In the genomic region with DNA sequence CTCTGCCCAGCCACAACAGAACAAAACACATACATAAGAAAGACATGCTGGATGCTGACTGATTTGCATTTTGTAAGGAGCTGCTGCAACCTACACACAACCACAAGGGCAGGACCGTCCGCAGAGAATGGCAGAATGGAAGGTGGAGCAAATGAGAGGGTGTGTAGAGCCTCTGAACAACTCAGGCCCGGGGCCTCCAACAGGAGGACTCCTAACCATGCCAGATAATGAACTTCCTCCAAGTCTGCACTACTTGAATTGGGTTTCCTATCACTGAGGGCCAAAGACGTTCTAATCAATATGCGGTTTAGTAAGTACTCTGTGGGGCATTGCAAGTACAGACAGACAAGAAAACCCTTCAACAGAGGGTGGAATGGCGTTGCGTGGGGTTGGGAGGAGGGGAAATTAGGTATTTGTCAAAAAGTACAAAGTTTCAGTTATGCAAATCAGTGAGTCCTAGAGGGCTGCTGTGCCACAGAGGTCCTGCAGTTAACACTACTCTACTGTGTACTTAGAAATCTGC, we compare ENCODE assay signal across 1 cellular context.
TF ChIP-seq lines count a peak whose summit lies in the region.

No MANE protein-coding gene starts in this region.

TF ChIP-seq in GM12878, 131 proteins besides CTCF, POLR2A, EP300 and RAD21 (continued from another document and continues in another):
- TF ChIP-seq TCF7 (IDR thresholded peaks at IDR 0.05; ENCODE audit: borderline replicate concordance) (0 out of 2 replicates have a peak, but pooled peaks have one; percentile 32), SPI1 (IDR thresholded peaks at IDR 0.05; ENCODE audit: borderline replicate concordance, insufficient read depth, low read depth, low read length) (no peak), NFYA (IDR thresholded peaks at IDR 0.05; ENCODE audit: borderline replicate concordance, low read depth, low read length) (no peak), PAX8 (IDR thresholded peaks at IDR 0.05) (no peak), HCFC1 (IDR thresholded peaks at IDR 0.05; ENCODE audit: low read length) (no peak), ZBTB33 (IDR thresholded peaks at IDR 0.05) (no peak), CBX5 (IDR thresholded peaks at IDR 0.05; ENCODE audit: low read depth) (no peak), CHD2 (IDR thresholded peaks at IDR 0.05; ENCODE audit: borderline replicate concordance, low read depth, low read length) (peak; percentile 65; the same call in 1 of the 2 replicates), NFIC (IDR thresholded peaks at IDR 0.05; ENCODE audit: low read depth, low read length) (peak; percentile 51), JUND (IDR thresholded peaks at IDR 0.05; ENCODE audit: low read depth, low read length) (no peak), FOXK2 (IDR thresholded peaks at IDR 0.05) (no peak), ESRRA (IDR thresholded peaks at IDR 0.05; ENCODE audit: low read length) (no peak), SUZ12 (IDR thresholded peaks at IDR 0.05; ENCODE audit: unreplicated experiment) (no peak), BCL11A (IDR thresholded peaks at IDR 0.05; ENCODE audit: low read depth, low read length) (no peak), ZBTB4 (CRISPR knock-in tag; IDR thresholded peaks at IDR 0.05) (no peak), HDAC2 (IDR thresholded peaks at IDR 0.05) (no peak), MLLT1 (IDR thresholded peaks at IDR 0.05) (peak; percentile 70), PAX5 (IDR thresholded peaks at IDR 0.05; ENCODE audit: borderline replicate concordance, low read depth, low read length) (0 out of 2 replicates have a peak, but pooled peaks have one; percentile 31), IKZF2 (IDR thresholded peaks at IDR 0.05) (peak; percentile 84 to 85), CBX3 (IDR thresholded peaks at IDR 0.05; ENCODE audit: borderline replicate concordance, low read depth) (no peak), HDGF (IDR thresholded peaks at IDR 0.05) (peak; percentile 44; the same call in 1 of the 2 replicates), SMAD5 (IDR thresholded peaks at IDR 0.05; ENCODE audit: low read depth) (no peak; the same call in 1 of the 2 replicates), NR2F1 (conservative IDR thresholded peaks at IDR 0.05) (peak; percentile 67), CHD4 (IDR thresholded peaks at IDR 0.05) (no peak), HDAC6 (IDR thresholded peaks at IDR 0.05; ENCODE audit: unreplicated experiment) (no peak), SP1 (IDR thresholded peaks at IDR 0.05; ENCODE audit: low read depth, low read length) (no peak), CREB1 (IDR thresholded peaks at IDR 0.05; ENCODE audit: low read depth) (0 out of 2 replicates have a peak, but pooled peaks have one; percentile 8), KLF5 (IDR thresholded peaks at IDR 0.05; ENCODE audit: partially characterized antibody) (peak; percentile 32), E2F8 (IDR thresholded peaks at IDR 0.05; ENCODE audit: low read depth, partially characterized antibody) (no peak), ZNF207 (IDR thresholded peaks at IDR 0.05; ENCODE audit: borderline replicate concordance) (no peak; the same call in 1 of the 2 replicates), RBBP5 (conservative IDR thresholded peaks at IDR 0.05) (no peak), ELK1 (IDR thresholded peaks at IDR 0.05; ENCODE audit: low read depth, low read length) (no peak), ZNF687 (IDR thresholded peaks at IDR 0.05) (peak; percentile 18; the same call in 1 of the 2 replicates), POLR2AphosphoS2 (IDR thresholded peaks at IDR 0.05; ENCODE audit: low read depth, low read length) (peak; percentile 14; the same call in 1 of the 2 replicates)
- TF ChIP-seq, protein P1, sequence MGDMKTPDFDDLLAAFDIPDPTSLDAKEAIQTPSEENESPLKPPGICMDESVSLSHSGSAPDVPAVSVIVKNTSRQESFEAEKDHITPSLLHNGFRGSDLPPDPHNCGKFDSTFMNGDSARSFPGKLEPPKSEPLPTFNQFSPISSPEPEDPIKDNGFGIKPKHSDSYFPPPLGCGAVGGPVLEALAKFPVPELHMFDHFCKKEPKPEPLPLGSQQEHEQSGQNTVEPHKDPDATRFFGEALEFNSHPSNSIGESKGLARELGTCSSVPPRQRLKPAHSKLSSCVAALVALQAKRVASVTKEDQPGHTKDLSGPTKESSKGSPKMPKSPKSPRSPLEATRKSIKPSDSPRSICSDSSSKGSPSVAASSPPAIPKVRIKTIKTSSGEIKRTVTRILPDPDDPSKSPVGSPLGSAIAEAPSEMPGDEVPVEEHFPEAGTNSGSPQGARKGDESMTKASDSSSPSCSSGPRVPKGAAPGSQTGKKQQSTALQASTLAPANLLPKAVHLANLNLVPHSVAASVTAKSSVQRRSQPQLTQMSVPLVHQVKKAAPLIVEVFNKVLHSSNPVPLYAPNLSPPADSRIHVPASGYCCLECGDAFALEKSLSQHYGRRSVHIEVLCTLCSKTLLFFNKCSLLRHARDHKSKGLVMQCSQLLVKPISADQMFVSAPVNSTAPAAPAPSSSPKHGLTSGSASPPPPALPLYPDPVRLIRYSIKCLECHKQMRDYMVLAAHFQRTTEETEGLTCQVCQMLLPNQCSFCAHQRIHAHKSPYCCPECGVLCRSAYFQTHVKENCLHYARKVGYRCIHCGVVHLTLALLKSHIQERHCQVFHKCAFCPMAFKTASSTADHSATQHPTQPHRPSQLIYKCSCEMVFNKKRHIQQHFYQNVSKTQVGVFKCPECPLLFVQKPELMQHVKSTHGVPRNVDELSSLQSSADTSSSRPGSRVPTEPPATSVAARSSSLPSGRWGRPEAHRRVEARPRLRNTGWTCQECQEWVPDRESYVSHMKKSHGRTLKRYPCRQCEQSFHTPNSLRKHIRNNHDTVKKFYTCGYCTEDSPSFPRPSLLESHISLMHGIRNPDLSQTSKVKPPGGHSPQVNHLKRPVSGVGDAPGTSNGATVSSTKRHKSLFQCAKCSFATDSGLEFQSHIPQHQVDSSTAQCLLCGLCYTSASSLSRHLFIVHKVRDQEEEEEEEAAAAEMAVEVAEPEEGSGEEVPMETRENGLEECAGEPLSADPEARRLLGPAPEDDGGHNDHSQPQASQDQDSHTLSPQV (IDR thresholded peaks at IDR 0.05): no peak
- TF ChIP-seq, protein P2, sequence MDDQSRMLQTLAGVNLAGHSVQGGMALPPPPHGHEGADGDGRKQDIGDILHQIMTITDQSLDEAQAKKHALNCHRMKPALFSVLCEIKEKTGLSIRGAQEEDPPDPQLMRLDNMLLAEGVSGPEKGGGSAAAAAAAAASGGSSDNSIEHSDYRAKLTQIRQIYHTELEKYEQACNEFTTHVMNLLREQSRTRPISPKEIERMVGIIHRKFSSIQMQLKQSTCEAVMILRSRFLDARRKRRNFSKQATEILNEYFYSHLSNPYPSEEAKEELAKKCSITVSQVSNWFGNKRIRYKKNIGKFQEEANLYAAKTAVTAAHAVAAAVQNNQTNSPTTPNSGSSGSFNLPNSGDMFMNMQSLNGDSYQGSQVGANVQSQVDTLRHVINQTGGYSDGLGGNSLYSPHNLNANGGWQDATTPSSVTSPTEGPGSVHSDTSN (IDR thresholded peaks at IDR 0.05; ENCODE audit: insufficient replicate concordance, low read depth, low read length): no peak
- TF ChIP-seq, protein P3, sequence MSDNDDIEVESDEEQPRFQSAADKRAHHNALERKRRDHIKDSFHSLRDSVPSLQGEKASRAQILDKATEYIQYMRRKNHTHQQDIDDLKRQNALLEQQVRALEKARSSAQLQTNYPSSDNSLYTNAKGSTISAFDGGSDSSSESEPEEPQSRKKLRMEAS (IDR thresholded peaks at IDR 0.05; ENCODE audit: low read depth, low read length): no peak
